1 cellular context compared by ENCODE assay signal in genomic region chr4:6329478-6330383, GRCh38.
TF ChIP-seq lines count a peak whose summit lies in the region.

No MANE protein-coding gene starts in this region.

TF ChIP-seq in HepG2, 621 proteins besides CTCF, POLR2A, EP300 and RAD21 (continued from another document and continues in another):
- TF ChIP-seq, protein P1, sequence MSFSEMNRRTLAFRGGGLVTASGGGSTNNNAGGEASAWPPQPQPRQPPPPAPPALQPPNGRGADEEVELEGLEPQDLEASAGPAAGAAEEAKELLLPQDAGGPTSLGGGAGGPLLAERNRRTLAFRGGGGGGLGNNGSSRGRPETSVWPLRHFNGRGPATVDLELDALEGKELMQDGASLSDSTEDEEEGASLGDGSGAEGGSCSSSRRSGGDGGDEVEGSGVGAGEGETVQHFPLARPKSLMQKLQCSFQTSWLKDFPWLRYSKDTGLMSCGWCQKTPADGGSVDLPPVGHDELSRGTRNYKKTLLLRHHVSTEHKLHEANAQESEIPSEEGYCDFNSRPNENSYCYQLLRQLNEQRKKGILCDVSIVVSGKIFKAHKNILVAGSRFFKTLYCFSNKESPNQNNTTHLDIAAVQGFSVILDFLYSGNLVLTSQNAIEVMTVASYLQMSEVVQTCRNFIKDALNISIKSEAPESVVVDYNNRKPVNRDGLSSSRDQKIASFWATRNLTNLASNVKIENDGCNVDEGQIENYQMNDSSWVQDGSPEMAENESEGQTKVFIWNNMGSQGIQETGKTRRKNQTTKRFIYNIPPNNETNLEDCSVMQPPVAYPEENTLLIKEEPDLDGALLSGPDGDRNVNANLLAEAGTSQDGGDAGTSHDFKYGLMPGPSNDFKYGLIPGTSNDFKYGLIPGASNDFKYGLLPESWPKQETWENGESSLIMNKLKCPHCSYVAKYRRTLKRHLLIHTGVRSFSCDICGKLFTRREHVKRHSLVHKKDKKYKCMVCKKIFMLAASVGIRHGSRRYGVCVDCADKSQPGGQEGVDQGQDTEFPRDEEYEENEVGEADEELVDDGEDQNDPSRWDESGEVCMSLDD (CRISPR knock-in tag; IDR thresholded peaks at IDR 0.05; ENCODE audit: borderline replicate concordance): no peak
- TF ChIP-seq, protein P2, sequence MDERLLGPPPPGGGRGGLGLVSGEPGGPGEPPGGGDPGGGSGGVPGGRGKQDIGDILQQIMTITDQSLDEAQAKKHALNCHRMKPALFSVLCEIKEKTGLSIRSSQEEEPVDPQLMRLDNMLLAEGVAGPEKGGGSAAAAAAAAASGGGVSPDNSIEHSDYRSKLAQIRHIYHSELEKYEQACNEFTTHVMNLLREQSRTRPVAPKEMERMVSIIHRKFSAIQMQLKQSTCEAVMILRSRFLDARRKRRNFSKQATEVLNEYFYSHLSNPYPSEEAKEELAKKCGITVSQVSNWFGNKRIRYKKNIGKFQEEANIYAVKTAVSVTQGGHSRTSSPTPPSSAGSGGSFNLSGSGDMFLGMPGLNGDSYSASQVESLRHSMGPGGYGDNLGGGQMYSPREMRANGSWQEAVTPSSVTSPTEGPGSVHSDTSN (CRISPR knock-in tag; IDR thresholded peaks at IDR 0.05): no peak
- TF ChIP-seq ZNF20 (CRISPR knock-in tag; IDR thresholded peaks at IDR 0.05) (no peak), ZBTB43 (CRISPR knock-in tag; conservative IDR thresholded peaks at IDR 0.05) (no peak), YEATS2 (CRISPR knock-in tag; IDR thresholded peaks at IDR 0.05; ENCODE audit: borderline replicate concordance) (no peak), DPF2 (CRISPR knock-in tag; IDR thresholded peaks at IDR 0.05; ENCODE audit: borderline replicate concordance, low read depth) (peak; percentile 66; the same call in 1 of the 2 replicates), KDM5A (IDR thresholded peaks at IDR 0.05; ENCODE audit: borderline replicate concordance, low read length) (no peak), MIXL1 (CRISPR knock-in tag; IDR thresholded peaks at IDR 0.05) (no peak), ZNF598 (CRISPR knock-in tag; IDR thresholded peaks at IDR 0.05; ENCODE audit: borderline replicate concordance) (no peak), ZSCAN25 (CRISPR knock-in tag; IDR thresholded peaks at IDR 0.05) (peak; percentile 37; the same call in 1 of the 2 replicates), SKI (IDR thresholded peaks at IDR 0.05; ENCODE audit: partially characterized antibody) (no peak), ZNF337 (CRISPR knock-in tag; IDR thresholded peaks at IDR 0.05; ENCODE audit: borderline replicate concordance, low read depth) (no peak), FIP1L1 (IDR thresholded peaks at IDR 0.05; ENCODE audit: borderline replicate concordance, insufficient read depth, low read depth, low read length) (no peak), DNMT3B (CRISPR knock-in tag; conservative IDR thresholded peaks at IDR 0.05) (no peak), NR2F1 (CRISPR knock-in tag; IDR thresholded peaks at IDR 0.05) (peak in 1 of 2 experiments; percentile 19; a peak in 1 of 4 replicates), ARNTL (CRISPR knock-in tag; IDR thresholded peaks at IDR 0.05) (peak; percentile 40; the same call in 1 of the 2 replicates), CCDC6 (CRISPR knock-in tag; IDR thresholded peaks at IDR 0.05) (no peak), ATF2 (CRISPR knock-in tag; IDR thresholded peaks at IDR 0.05) (no peak), ZNF296 (CRISPR knock-in tag; conservative IDR thresholded peaks at IDR 0.05) (no peak), ZNF616 (CRISPR knock-in tag; IDR thresholded peaks at IDR 0.05; ENCODE audit: low read depth) (no peak), ZNF761 (CRISPR knock-in tag; conservative IDR thresholded peaks at IDR 0.05) (no peak), TOPORS (CRISPR knock-in tag; IDR thresholded peaks at IDR 0.05) (no peak), NR2F6 (IDR thresholded peaks at IDR 0.05) (0 out of 2 replicates have a peak, but pooled peaks have one; percentile 28), NR2F6 (CRISPR knock-in tag; IDR thresholded peaks at IDR 0.05) (0 out of 2 replicates have a peak, but pooled peaks have one; percentile 6), HNRNPK (IDR thresholded peaks at IDR 0.05; ENCODE audit: low read depth, low read length, poor library complexity, severe bottlenecking) (no peak), FOXO1 (CRISPR knock-in tag; IDR thresholded peaks at IDR 0.05) (no peak), ZBTB42 (CRISPR knock-in tag; IDR thresholded peaks at IDR 0.05) (no peak), ZSCAN21 (CRISPR knock-in tag; IDR thresholded peaks at IDR 0.05; ENCODE audit: borderline replicate concordance) (no peak), ZNF83 (CRISPR knock-in tag; IDR thresholded peaks at IDR 0.05; ENCODE audit: borderline replicate concordance) (no peak), ZNF782 (CRISPR knock-in tag; IDR thresholded peaks at IDR 0.05; ENCODE audit: borderline replicate concordance) (0 out of 2 replicates have a peak, but pooled peaks have one; percentile 45), PHF20 (CRISPR knock-in tag; IDR thresholded peaks at IDR 0.05) (no peak), ZNF496 (CRISPR knock-in tag; IDR thresholded peaks at IDR 0.05; ENCODE audit: insufficient replicate concordance) (no peak), JARID2 (CRISPR knock-in tag; IDR thresholded peaks at IDR 0.05; ENCODE audit: insufficient replicate concordance) (no peak), ZNF207 (IDR thresholded peaks at IDR 0.05; ENCODE audit: borderline replicate concordance) (no peak), HOXA3 (CRISPR knock-in tag; IDR thresholded peaks at IDR 0.05) (peak; percentile 46; the same call in 1 of the 2 replicates), PITX1 (CRISPR knock-in tag; IDR thresholded peaks at IDR 0.05) (peak; percentile 56), DR1 (CRISPR knock-in tag; IDR thresholded peaks at IDR 0.05) (no peak), ZNF260 (CRISPR knock-in tag; IDR thresholded peaks at IDR 0.05; ENCODE audit: borderline replicate concordance, low read depth) (no peak), CCAR2 (optimal IDR thresholded peaks at IDR 0.05; ENCODE audit: low read depth, low read length) (no peak), ZNF24 (IDR thresholded peaks at IDR 0.05) (no peak), RFXAP (CRISPR knock-in tag; IDR thresholded peaks at IDR 0.05; ENCODE audit: borderline replicate concordance) (no peak), ZNF687 (CRISPR knock-in tag; IDR thresholded peaks at IDR 0.05) (peak; percentile 68)
- TF ChIP-seq, protein P3, sequence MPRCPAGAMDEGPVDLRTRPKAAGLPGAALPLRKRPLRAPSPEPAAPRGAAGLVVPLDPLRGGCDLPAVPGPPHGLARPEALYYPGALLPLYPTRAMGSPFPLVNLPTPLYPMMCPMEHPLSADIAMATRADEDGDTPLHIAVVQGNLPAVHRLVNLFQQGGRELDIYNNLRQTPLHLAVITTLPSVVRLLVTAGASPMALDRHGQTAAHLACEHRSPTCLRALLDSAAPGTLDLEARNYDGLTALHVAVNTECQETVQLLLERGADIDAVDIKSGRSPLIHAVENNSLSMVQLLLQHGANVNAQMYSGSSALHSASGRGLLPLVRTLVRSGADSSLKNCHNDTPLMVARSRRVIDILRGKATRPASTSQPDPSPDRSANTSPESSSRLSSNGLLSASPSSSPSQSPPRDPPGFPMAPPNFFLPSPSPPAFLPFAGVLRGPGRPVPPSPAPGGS (CRISPR knock-in tag; IDR thresholded peaks at IDR 0.05): 0 out of 2 replicates have a peak, but pooled peaks have one; percentile 38
- TF ChIP-seq, protein P4, sequence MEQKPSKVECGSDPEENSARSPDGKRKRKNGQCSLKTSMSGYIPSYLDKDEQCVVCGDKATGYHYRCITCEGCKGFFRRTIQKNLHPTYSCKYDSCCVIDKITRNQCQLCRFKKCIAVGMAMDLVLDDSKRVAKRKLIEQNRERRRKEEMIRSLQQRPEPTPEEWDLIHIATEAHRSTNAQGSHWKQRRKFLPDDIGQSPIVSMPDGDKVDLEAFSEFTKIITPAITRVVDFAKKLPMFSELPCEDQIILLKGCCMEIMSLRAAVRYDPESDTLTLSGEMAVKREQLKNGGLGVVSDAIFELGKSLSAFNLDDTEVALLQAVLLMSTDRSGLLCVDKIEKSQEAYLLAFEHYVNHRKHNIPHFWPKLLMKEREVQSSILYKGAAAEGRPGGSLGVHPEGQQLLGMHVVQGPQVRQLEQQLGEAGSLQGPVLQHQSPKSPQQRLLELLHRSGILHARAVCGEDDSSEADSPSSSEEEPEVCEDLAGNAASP (CRISPR knock-in tag; IDR thresholded peaks at IDR 0.05; ENCODE audit: borderline replicate concordance): no peak
- TF ChIP-seq, protein P5, sequence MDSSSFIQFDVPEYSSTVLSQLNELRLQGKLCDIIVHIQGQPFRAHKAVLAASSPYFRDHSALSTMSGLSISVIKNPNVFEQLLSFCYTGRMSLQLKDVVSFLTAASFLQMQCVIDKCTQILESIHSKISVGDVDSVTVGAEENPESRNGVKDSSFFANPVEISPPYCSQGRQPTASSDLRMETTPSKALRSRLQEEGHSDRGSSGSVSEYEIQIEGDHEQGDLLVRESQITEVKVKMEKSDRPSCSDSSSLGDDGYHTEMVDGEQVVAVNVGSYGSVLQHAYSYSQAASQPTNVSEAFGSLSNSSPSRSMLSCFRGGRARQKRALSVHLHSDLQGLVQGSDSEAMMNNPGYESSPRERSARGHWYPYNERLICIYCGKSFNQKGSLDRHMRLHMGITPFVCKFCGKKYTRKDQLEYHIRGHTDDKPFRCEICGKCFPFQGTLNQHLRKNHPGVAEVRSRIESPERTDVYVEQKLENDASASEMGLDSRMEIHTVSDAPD (CRISPR knock-in tag; IDR thresholded peaks at IDR 0.05): no peak
- TF ChIP-seq, protein P6, sequence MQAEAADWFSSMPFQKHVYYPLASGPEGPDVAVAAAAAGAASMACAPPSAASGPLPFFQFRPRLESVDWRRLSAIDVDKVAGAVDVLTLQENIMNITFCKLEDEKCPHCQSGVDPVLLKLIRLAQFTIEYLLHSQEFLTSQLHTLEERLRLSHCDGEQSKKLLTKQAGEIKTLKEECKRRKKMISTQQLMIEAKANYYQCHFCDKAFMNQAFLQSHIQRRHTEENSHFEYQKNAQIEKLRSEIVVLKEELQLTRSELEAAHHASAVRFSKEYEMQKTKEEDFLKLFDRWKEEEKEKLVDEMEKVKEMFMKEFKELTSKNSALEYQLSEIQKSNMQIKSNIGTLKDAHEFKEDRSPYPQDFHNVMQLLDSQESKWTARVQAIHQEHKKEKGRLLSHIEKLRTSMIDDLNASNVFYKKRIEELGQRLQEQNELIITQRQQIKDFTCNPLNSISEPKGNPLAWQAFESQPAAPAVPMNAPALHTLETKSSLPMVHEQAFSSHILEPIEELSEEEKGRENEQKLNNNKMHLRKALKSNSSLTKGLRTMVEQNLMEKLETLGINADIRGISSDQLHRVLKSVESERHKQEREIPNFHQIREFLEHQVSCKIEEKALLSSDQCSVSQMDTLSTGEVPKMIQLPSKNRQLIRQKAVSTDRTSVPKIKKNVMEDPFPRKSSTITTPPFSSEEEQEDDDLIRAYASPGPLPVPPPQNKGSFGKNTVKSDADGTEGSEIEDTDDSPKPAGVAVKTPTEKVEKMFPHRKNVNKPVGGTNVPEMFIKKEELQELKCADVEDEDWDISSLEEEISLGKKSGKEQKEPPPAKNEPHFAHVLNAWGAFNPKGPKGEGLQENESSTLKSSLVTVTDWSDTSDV (CRISPR knock-in tag; IDR thresholded peaks at IDR 0.05): no peak
